In the genomic region with DNA sequence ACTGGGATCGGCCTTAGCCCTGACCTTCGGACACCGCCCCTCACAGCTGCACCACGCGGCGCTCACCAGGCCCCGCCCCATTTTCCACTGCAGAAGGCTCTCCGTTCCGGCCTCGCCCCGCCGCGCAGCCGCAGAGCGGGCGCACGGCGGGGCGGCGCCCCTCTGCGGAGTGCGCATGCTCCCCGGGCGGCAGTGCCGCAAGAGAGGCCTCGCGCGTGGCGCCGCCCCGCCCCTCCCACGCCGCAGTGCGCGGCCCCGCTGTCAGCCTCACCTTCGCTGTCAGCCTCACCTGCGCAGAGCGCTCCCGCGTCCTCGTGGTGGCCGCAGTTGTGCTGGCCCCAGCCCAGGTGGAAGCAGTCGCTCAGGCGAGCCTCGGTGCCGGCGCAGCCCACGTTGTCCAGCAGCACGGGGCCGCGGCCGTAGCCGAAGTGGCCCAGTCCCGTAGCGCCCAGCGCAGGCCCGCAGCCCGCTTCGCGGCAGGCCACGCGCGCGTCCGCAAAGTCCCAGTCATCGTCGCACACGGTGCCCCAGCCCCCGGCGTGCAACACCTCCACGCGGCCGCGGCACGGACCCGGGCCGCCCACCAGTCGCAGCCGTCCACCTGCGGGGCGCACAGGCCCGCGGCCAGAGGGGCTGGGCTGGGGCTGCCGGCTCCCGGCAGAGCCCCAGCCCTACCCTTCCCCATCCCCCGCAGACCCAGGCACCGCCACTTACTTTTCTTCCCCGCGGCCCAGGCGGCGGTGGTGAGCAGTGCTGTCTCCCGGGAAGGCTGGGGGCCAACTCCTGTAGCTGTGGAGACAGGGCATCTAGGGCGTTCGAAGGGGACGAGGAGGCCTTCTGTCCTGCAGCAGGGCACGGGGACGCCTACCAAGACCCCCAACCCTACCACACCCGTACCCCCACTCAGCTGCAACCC, we compare ENCODE assay signal across 8 cellular contexts. TPM values are rescaled to one million over a fixed set of nuclear protein-coding genes. Genes with fewer than 3 reads are reported as not detected.
DNase-seq lines count a peak whose midpoint lies in the region; ATAC-seq and TF ChIP-seq lines count a peak whose summit lies in the region.

No MANE protein-coding gene starts in this region.

- H3K4me3 ChIP-seq in SK-N-SH (ENCODE audit: low read depth in 2 of 2, low read length in 1 of 2): peak overlapping the region; percentile 57 to 62
- H3K4me3 ChIP-seq in parathyroid adenoma (ENCODE audit: low read depth, low read length): peak overlapping the region; percentile 74
- peak overlapping the region; percentile 56 to 70 for H3K4me3 ChIP-seq in tibial artery

- H3K79me2 ChIP-seq in SK-N-SH (ENCODE audit: insufficient read depth) (no peaks in the 10 kb centered on the region), parathyroid adenoma (no peaks in the 10 kb centered on the region)

- peak overlapping the region; percentile 85 for H3K4me3 Mint-ChIP-seq in HFFc6

- H3K9ac ChIP-seq in SK-N-SH (peak overlapping the region; percentile 67), parathyroid adenoma (no peak overlapping the region)

- intact Hi-C loops in Right ventricle myocardium inferior (cut with DNase I): loop anchor here (1.0 kb wide), 1 partner anchor 34 kb away; no protein-coding TSS in a partner anchor
- intact Hi-C loops in tibial artery (cut with DNase I; ENCODE audit: low total_unique reads): no loop called here

- H3K27ac ChIP-seq in SK-N-SH (ENCODE audit: low read depth in 2 of 2, low read length in 1 of 2) (peak overlapping the region; percentile 30 to 58; a peak in 2 of 4 replicates), parathyroid adenoma (peak overlapping the region; percentile 81), tibial artery (peak overlapping the region; percentile 72 to 85)

- H3K9me3 ChIP-seq in SK-N-SH (no peaks in the 10 kb centered on the region), parathyroid adenoma (ENCODE audit: control insufficient read depth, low read length) (no peaks in the 10 kb centered on the region), tibial artery (no peaks in the 10 kb centered on the region)

- H3K9me3 Mint-ChIP-seq in HFFc6: no peaks in the 10 kb centered on the region
- no peaks in the 10 kb centered on the region for H3K9me3 Mint-ChIP-seq in activated naive CD4-positive, alpha-beta T cell treated with anti-CD3 and anti-CD28 coated beads, Interleukin-2, amount 50 U/mL, for 72 hours

- peaks cover 19% of the 10 kb centered on the region for H3K4me1 Mint-ChIP-seq in HFFc6 (ENCODE audit: low read depth)

- no peaks in the 10 kb centered on the region for H3K9me2 ChIP-seq in SK-N-SH

- DNase-seq in GM10248 (ENCODE audit: extremely low spot score) (peak; percentile 99), HFFc6 (peak; percentile 71), MV-4-11 (lab: John Stamatoyannopoulos, UW) (peak; percentile 89), SK-N-SH (peak; percentile 100), Right ventricle myocardium inferior (ENCODE audit: missing footprints) (peak; percentile 98), tibial artery (peak; percentile 93 to 97)
- peak; percentile 93 to 96 for DNase-seq in activated naive CD4-positive, alpha-beta T cell treated with anti-CD3 and anti-CD28 coated beads, Interleukin-2, amount 50 U/mL, for 72 hours (ENCODE audit: low spot score in 2 of 2)

- H2AFZ ChIP-seq in SK-N-SH (ENCODE audit: low read depth): peak overlapping the region; percentile 98
- H2AFZ ChIP-seq in parathyroid adenoma: peak overlapping the region; percentile 82

- CTCF ChIA-PET in GM10248 (lab: Yijun Ruan, JAX) (interaction anchor here (1.2 kb wide), 1 partner anchor 39 kb away, joined by 3 read pairs; no protein-coding TSS in a partner anchor), SK-N-SH (lab: Yijun Ruan, JAX) (interaction anchor here (1.1 kb wide), 1 partner anchor 34 kb away, joined by 3 read pairs; the partner anchor contains the start of gene YWHAG)

- peak overlapping the region; percentile 90 for H3K27ac Mint-ChIP-seq in HFFc6
- peak overlapping the region; percentile 69 to 88 for H3K27ac Mint-ChIP-seq in activated naive CD4-positive, alpha-beta T cell treated with anti-CD3 and anti-CD28 coated beads, Interleukin-2, amount 50 U/mL, for 72 hours

- H3K4me2 ChIP-seq in SK-N-SH: peak overlapping the region; percentile 87
- peak overlapping the region; percentile 99 for H3K4me2 ChIP-seq in parathyroid adenoma (ENCODE audit: low read length)

- H3K27me3 ChIP-seq in SK-N-SH (ENCODE audit: insufficient read depth) (no peaks in the 10 kb centered on the region), parathyroid adenoma (ENCODE audit: control insufficient read depth, insufficient read depth, low read length) (no peaks in the 10 kb centered on the region), tibial artery (no peaks in the 10 kb centered on the region)

- TF ChIP-seq RAD21 in SK-N-SH (IDR thresholded peaks at IDR 0.05; ENCODE audit: low read length): no peak

- no peak for TF ChIP-seq EP300 in SK-N-SH (IDR thresholded peaks at IDR 0.05; ENCODE audit: borderline replicate concordance in 1 of 2, low read depth in 1 of 2, low read length in 1 of 2)

- POLR2A ChIA-PET in GM10248 (lab: Yijun Ruan, JAX): interaction anchor here (0.7 kb wide), 1 partner anchor 29 kb away, joined by 3 read pairs; no protein-coding TSS in a partner anchor
- POLR2A ChIA-PET in SK-N-SH (lab: Yijun Ruan, JAX): interaction anchor here (0.7 to 1.3 kb wide), 3 partner anchors 33 to 75 kb away, joined by 3 to 6 read pairs (median 3); partner anchors contain the start of gene YWHAG

- H3K36me3 ChIP-seq in SK-N-SH (replicated peaks in 1 of 2; ENCODE audit: control insufficient read depth in 1 of 2, insufficient read depth in 2 of 2, low read length in 1 of 2): no peaks in the 10 kb centered on the region
- no peaks in the 10 kb centered on the region for H3K36me3 ChIP-seq in parathyroid adenoma (ENCODE audit: control insufficient read depth, insufficient read depth, low read length)
- H3K36me3 ChIP-seq in tibial artery: no peaks in the 10 kb centered on the region

- no peaks in the 10 kb centered on the region for H4K20me1 ChIP-seq in SK-N-SH (ENCODE audit: insufficient read depth)

- H3K27me3 Mint-ChIP-seq in HFFc6 (ENCODE audit: insufficient read depth): no peaks in the 10 kb centered on the region; the same call in none of the 2 replicates

- ATAC-seq in activated naive CD4-positive, alpha-beta T cell treated with anti-CD3 and anti-CD28 coated beads, Interleukin-2, amount 50 U/mL, for 72 hours: peak; percentile 87 to 88
- ATAC-seq in Right ventricle myocardium inferior: peak; percentile 96

- peaks cover 5% of the 10 kb centered on the region for H3F3A ChIP-seq in SK-N-SH (replicated peaks; ENCODE audit: insufficient read depth)

- H3K4me1 ChIP-seq in SK-N-SH (ENCODE audit: control insufficient read depth in 1 of 2, insufficient read depth in 2 of 2, low read depth in 1 of 2, low read length in 1 of 2) (peaks cover 9 to 26% of the 10 kb centered on the region in 2 experiments; a peak in 3 of 4 replicates), parathyroid adenoma (peaks cover 6% of the 10 kb centered on the region), tibial artery (peaks cover 0 to 33% (median 20%) of the 10 kb centered on the region in 4 donors)

- no peaks in the 10 kb centered on the region for H3K36me3 Mint-ChIP-seq in HFFc6 (ENCODE audit: low read depth)
- H3K36me3 Mint-ChIP-seq in activated naive CD4-positive, alpha-beta T cell treated with anti-CD3 and anti-CD28 coated beads, Interleukin-2, amount 50 U/mL, for 72 hours: no peaks in the 10 kb centered on the region

- TF ChIP-seq CTCF in GM10248 (IDR thresholded peaks at IDR 0.05; ENCODE audit: control extremely low read depth, extremely low read depth, low read depth, missing control alignments) (no peak), HFFc6 (IDR thresholded peaks at IDR 0.05) (no peak), SK-N-SH (IDR thresholded peaks at IDR 0.05) (no peak), parathyroid adenoma (IDR thresholded peaks at IDR 0.05) (no peak), tibial artery (IDR thresholded peaks at IDR 0.05) (no peak)

- WGBS in SK-N-SH (ENCODE audit: low lambda C conversion rate): 32% methylated on average over 26 of the region's 99 CpGs

TF ChIP-seq in SK-N-SH, 30 proteins besides CTCF, POLR2A, EP300 and RAD21 (continues in another document):
- TF ChIP-seq CHD2 (IDR thresholded peaks at IDR 0.05; ENCODE audit: low read length, partially characterized antibody): no peak

RNA-seq across cellular contexts. Expression of gene SSC4D, which starts 16.1 kb away (rescaled TPM):
- 1 to 10 TPM in 1 of 6 experiments, under 1 TPM in 5; 0.23 to 1.1 (median 0.51) TPM for total RNA-seq in HFFc6 (2021; fragmentation: NEBNext Ultra II Directional; extraction: Animal tissue kit (Norgen Biotek cat#: 25700))
- 1.6 and 2.0 TPM in 2 replicates for polyA plus RNA-seq in SK-N-SH (2012; rRNA removed)
- polyA plus RNA-seq in SK-N-SH (2012; cell fraction: cytosol; rRNA removed): 0.75 and 1.3 TPM in 2 replicates
- polyA plus RNA-seq in SK-N-SH (2012; cell fraction: nucleus; rRNA removed): 3.3 and 5.8 TPM in 2 replicates
- under 1 TPM; 0.61 to 0.62 TPM for total RNA-seq in activated naive CD4-positive, alpha-beta T cell treated with anti-CD3 and anti-CD28 coated beads, Interleukin-2, amount 50 U/mL, for 72 hours
- total RNA-seq in Right ventricle myocardium inferior: 1.3 TPM

RNA-seq across cellular contexts. Expression of gene ZP3, which starts 31.4 kb away (rescaled TPM):
- 10 to 100 TPM; 17.5 to 30.4 (median 25.6) TPM for total RNA-seq in HFFc6 (2021; fragmentation: NEBNext Ultra II Directional; extraction: Animal tissue kit (Norgen Biotek cat#: 25700))
- 4.5 and 5.4 TPM in 2 replicates for polyA plus RNA-seq in SK-N-SH (2012; rRNA removed)
- polyA plus RNA-seq in SK-N-SH (2012; cell fraction: cytosol; rRNA removed): 3.1 and 3.9 TPM in 2 replicates
- 8.3 and 11.1 TPM in 2 replicates for polyA plus RNA-seq in SK-N-SH (2012; cell fraction: nucleus; rRNA removed)
- 10 to 100 TPM in 1 of 2 donors, 1 to 10 TPM in 1; 7.9 to 19.2 TPM for total RNA-seq in activated naive CD4-positive, alpha-beta T cell treated with anti-CD3 and anti-CD28 coated beads, Interleukin-2, amount 50 U/mL, for 72 hours
- total RNA-seq in Right ventricle myocardium inferior: 0.46 TPM

RNA-seq across cellular contexts. Expression of gene YWHAG, which starts 34.6 kb away (rescaled TPM):
- 100 to 1,000 TPM; 171 to 210 (median 180) TPM for total RNA-seq in HFFc6 (2021; fragmentation: NEBNext Ultra II Directional; extraction: Animal tissue kit (Norgen Biotek cat#: 25700))
- polyA plus RNA-seq in SK-N-SH (2012; rRNA removed): 60.4 and 78.0 TPM in 2 replicates
- 69.7 and 76.5 TPM in 2 replicates for polyA plus RNA-seq in SK-N-SH (2012; cell fraction: cytosol; rRNA removed)
- polyA plus RNA-seq in SK-N-SH (2012; cell fraction: nucleus; rRNA removed): 49.2 and 56.0 TPM in 2 replicates
- 100 to 1,000 TPM; 103 to 143 TPM for total RNA-seq in activated naive CD4-positive, alpha-beta T cell treated with anti-CD3 and anti-CD28 coated beads, Interleukin-2, amount 50 U/mL, for 72 hours
- total RNA-seq in Right ventricle myocardium inferior: 243 TPM

Comparison
In these comparisons a context has a peak if more than half of its experiments do, and no peak if none do; other contexts are left out.
1. Peak in every context shown above with its lines: DNase-seq, ATAC-seq, H3K4me3 ChIP-seq and H3K27ac ChIP-seq.